In the genomic region with DNA sequence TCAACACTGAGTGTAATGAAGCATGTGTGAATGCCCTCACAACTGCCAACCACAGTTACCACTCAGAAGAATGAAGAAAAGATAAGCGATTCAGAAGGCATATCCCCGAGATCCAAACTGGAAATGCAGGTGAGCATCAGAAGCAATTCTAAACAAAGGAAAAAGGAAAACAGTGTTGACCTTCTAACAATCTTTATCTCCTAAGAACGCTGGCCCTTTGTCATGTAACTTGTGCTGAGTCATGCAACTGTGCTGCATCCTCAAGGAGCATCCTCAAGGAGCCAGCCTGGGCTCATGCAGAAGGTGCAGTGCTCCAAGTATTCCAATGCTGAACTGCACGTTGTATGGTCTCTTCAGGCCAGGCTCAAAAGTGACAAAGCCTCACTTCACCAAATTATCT, we compare ENCODE assay signal across 2 cellular contexts.
TF ChIP-seq lines count a peak whose summit lies in the region.

No MANE protein-coding gene starts in this region.

TF ChIP-seq in A549, 52 proteins besides CTCF, POLR2A, EP300 and RAD21:
- TF ChIP-seq POLR2AphosphoS2 (conservative IDR thresholded peaks at IDR 0.05; ENCODE audit: low read length): no peak
- peak; percentile 65 for TF ChIP-seq NFE2L2 (conservative IDR thresholded peaks at IDR 0.05; ENCODE audit: low read length)
- TF ChIP-seq MAFK (IDR thresholded peaks at IDR 0.05; ENCODE audit: partially characterized antibody): peak; percentile 87
- TF ChIP-seq HES2 (IDR thresholded peaks at IDR 0.05): no peak
- no peak for TF ChIP-seq SMC3 (IDR thresholded peaks at IDR 0.05)

TF ChIP-seq in H1, 55 proteins besides CTCF, POLR2A, EP300 and RAD21:
- TF ChIP-seq HDAC2 (IDR thresholded peaks at IDR 0.05; ENCODE audit: borderline replicate concordance in 1 of 2, low read depth in 2 of 2, low read length in 2 of 2) (no peak), KDM1A (IDR thresholded peaks at IDR 0.05; ENCODE audit: borderline replicate concordance, low read length) (no peak), JUND (IDR thresholded peaks at IDR 0.05; ENCODE audit: low read length) (peak; percentile 87), BACH1 (IDR thresholded peaks at IDR 0.05; ENCODE audit: low read length) (peak; percentile 93), MAFK (IDR thresholded peaks at IDR 0.05; ENCODE audit: low read depth, low read length) (peak; percentile 93), JUN (IDR thresholded peaks at IDR 0.05; ENCODE audit: low read depth, low read length) (no peak)
